20 cellular contexts compared by ENCODE assay signal in genomic region chr1:65176571-65176970, GRCh38. TPM values are rescaled to one million over a fixed set of nuclear protein-coding genes. Genes with fewer than 3 reads are reported as not detected.
DNase-seq lines count a peak whose midpoint lies in the region; ATAC-seq and TF ChIP-seq lines count a peak whose summit lies in the region.
"Had no signal": no experiment of that assay in that cellular context is flagged by ENCODE, and none has a peak within 500 bp of the region (broad histone marks: within the 10 kb centered on the region; RNA-seq: fewer than 3 reads in every experiment).

No MANE protein-coding gene starts in this region.

- H3K4me3 ChIP-seq in heart right ventricle (no peak overlapping the region), SK-N-MC (no peak overlapping the region), subcutaneous abdominal adipose tissue (ENCODE audit: low read depth in 1 of 5, low read length in 5 of 5) (no peak overlapping the region)
- H3K4me3 ChIP-seq in effector memory CD4-positive, alpha-beta T cell (ENCODE audit: insufficient read depth, low read depth, low read length, poor library complexity, severe bottlenecking), result no peak overlapping the region
- H3K4me3 ChIP-seq: A549, ovary, skin epidermis had no signal

- 52 to 57% methylated on average over 3 of the region's 3 CpGs for WGBS in heart right ventricle, 2 donors

- no peaks in the 10 kb centered on the region for H3K36me3 Mint-ChIP-seq in dendritic cell treated with granulocyte-macrophage colony-stimulating factor and Interleukin-4, amounts not matched to agents 40 ng/mL and 50 ng/mL, for 4 days (ENCODE audit: low read depth)

- H3K27ac Mint-ChIP-seq in dendritic cell treated with granulocyte-macrophage colony-stimulating factor and Interleukin-4, amounts not matched to agents 40 ng/mL and 50 ng/mL, for 4 days, result peak overlapping the region; percentile 43
- H3K27ac Mint-ChIP-seq: activated CD8-positive, alpha-beta T cell treated with anti-CD3 and anti-CD28 coated beads for 36 hours; activated naive CD8-positive, alpha-beta T cell treated with anti-CD3 and anti-CD28 coated beads, Interleukin-2, amount 10 ng/mL, durations not matched to agents 7 days and 5 days; effector memory CD8-positive, alpha-beta T cell had no signal

- H3K36me3 ChIP-seq in heart right ventricle (no peaks in the 10 kb centered on the region), SK-N-MC (ENCODE audit: insufficient read depth, low read length) (no peaks in the 10 kb centered on the region), subcutaneous abdominal adipose tissue (ENCODE audit: control insufficient read depth in 5 of 5, insufficient read depth in 5 of 5, low read length in 5 of 5) (no peaks in the 10 kb centered on the region)
- no peaks in the 10 kb centered on the region for H3K36me3 ChIP-seq in effector memory CD4-positive, alpha-beta T cell (ENCODE audit: control insufficient read depth, insufficient read depth, low read length)
- H3K36me3 ChIP-seq: ovary had no signal

- intact Hi-C loops in heart right ventricle (cut with DNase I) (no loop called here), left ventricle myocardium superior (cut with micrococcal nuclease) (no loop called here)
- intact Hi-C loops in dendritic cell treated with granulocyte-macrophage colony-stimulating factor and Interleukin-4, amounts not matched to agents 40 ng/mL and 50 ng/mL, for 4 days (cut with micrococcal nuclease), result no loop called here

- H3K9ac ChIP-seq in SK-N-MC (ENCODE audit: insufficient read length), result no peak overlapping the region
- no peak overlapping the region for H3K9ac ChIP-seq in subcutaneous abdominal adipose tissue (ENCODE audit: low read length in 5 of 5)
- H3K9ac ChIP-seq: KMS-11 had no signal

- peaks cover 63% of the 10 kb centered on the region for H3K4me1 Mint-ChIP-seq in dendritic cell treated with granulocyte-macrophage colony-stimulating factor and Interleukin-4, amounts not matched to agents 40 ng/mL and 50 ng/mL, for 4 days (ENCODE audit: low read depth)

- no peaks in the 10 kb centered on the region for H3K9me3 ChIP-seq in heart right ventricle
- H3K9me3 ChIP-seq in SK-N-MC (ENCODE audit: low read depth, low read length), result no peaks in the 10 kb centered on the region
- H3K9me3 ChIP-seq in subcutaneous abdominal adipose tissue (ENCODE audit: control insufficient read depth in 5 of 5, low read length in 5 of 5), result no peaks in the 10 kb centered on the region
- H3K9me3 ChIP-seq in effector memory CD4-positive, alpha-beta T cell (ENCODE audit: control insufficient read depth, low read length), result no peaks in the 10 kb centered on the region
- H3K9me3 ChIP-seq: A549, ovary had no signal

- peaks cover 6 to 77% (median 61%) of the 10 kb centered on the region in 9 donors for H3K4me1 ChIP-seq in heart right ventricle
- H3K4me1 ChIP-seq in subcutaneous abdominal adipose tissue (ENCODE audit: control insufficient read depth in 5 of 5, insufficient read depth in 5 of 5, low read length in 5 of 5), result peaks cover 2 to 39% (median 29%) of the 10 kb centered on the region in 5 donors
- H3K4me1 ChIP-seq in effector memory CD4-positive, alpha-beta T cell (ENCODE audit: control insufficient read depth, insufficient read depth, low read length, poor library complexity, severe bottlenecking), result no peaks in the 10 kb centered on the region

- TF ChIP-seq CTCF in heart right ventricle (IDR thresholded peaks at IDR 0.05), result no peak

- no peak for DNase-seq in heart right ventricle
- DNase-seq in left ventricle myocardium superior, result no peak
- no peak for DNase-seq in SK-N-MC (ENCODE audit: low read depth, low spot score)
- no peak for DNase-seq in effector memory CD4-positive, alpha-beta T cell
- DNase-seq in middle frontal gyrus (ENCODE audit: extremely low spot score, low spot score), result no peak
- DNase-seq: activated CD8-positive, alpha-beta T cell treated with anti-CD3 and anti-CD28 coated beads for 36 hours; activated naive CD8-positive, alpha-beta T cell treated with anti-CD3 and anti-CD28 coated beads, Interleukin-2, amount 10 ng/mL, durations not matched to agents 7 days and 5 days; central memory CD4-positive, alpha-beta T cell; effector memory CD8-positive, alpha-beta T cell; NCI-H1436 treated with DMSO at 0.1 percent for 48 hours; NCI-H345; ovary had no signal

- H3K9me3 Mint-ChIP-seq in dendritic cell treated with granulocyte-macrophage colony-stimulating factor and Interleukin-4, amounts not matched to agents 40 ng/mL and 50 ng/mL, for 4 days, result no peaks in the 10 kb centered on the region
- H3K9me3 Mint-ChIP-seq: activated CD8-positive, alpha-beta T cell treated with anti-CD3 and anti-CD28 coated beads for 36 hours; activated naive CD8-positive, alpha-beta T cell treated with anti-CD3 and anti-CD28 coated beads, Interleukin-2, amount 10 ng/mL, durations not matched to agents 7 days and 5 days; effector memory CD8-positive, alpha-beta T cell had no signal

- peak in 4 of 8 donors; percentile 2 to 15 (median 7) for ATAC-seq in heart right ventricle
- no peak for ATAC-seq in left ventricle myocardium superior
- no peak for ATAC-seq in activated CD4-positive, CD25-positive, alpha-beta regulatory T cell treated with anti-CD3 and anti-CD28 coated beads, Interleukin-2, amount 50 U/mL, for 24 hours
- ATAC-seq: A549; activated CD8-positive, alpha-beta T cell treated with anti-CD3 and anti-CD28 coated beads for 36 hours; effector memory CD8-positive, alpha-beta T cell had no signal

- H3K27ac ChIP-seq in heart right ventricle (peak overlapping the region; percentile 55 to 88 (median 85)), SK-N-MC (peak overlapping the region; percentile 87; the same call in 1 of the 2 replicates), subcutaneous abdominal adipose tissue (ENCODE audit: low read depth, low read length) (peak overlapping the region; percentile 70)
- no peak overlapping the region for H3K27ac ChIP-seq in effector memory CD4-positive, alpha-beta T cell (ENCODE audit: insufficient read depth, low read length, poor library complexity, severe bottlenecking)
- H3K27ac ChIP-seq: A549, C4-2B, KMS-11, ovary, VCaP had no signal

- peaks cover 3% of the 10 kb centered on the region for H3K27me3 Mint-ChIP-seq in dendritic cell treated with granulocyte-macrophage colony-stimulating factor and Interleukin-4, amounts not matched to agents 40 ng/mL and 50 ng/mL, for 4 days
- H3K27me3 Mint-ChIP-seq: activated CD8-positive, alpha-beta T cell treated with anti-CD3 and anti-CD28 coated beads for 36 hours; activated naive CD8-positive, alpha-beta T cell treated with anti-CD3 and anti-CD28 coated beads, Interleukin-2, amount 10 ng/mL, durations not matched to agents 7 days and 5 days had no signal

- H3K4me3 Mint-ChIP-seq in dendritic cell treated with granulocyte-macrophage colony-stimulating factor and Interleukin-4, amounts not matched to agents 40 ng/mL and 50 ng/mL, for 4 days, result peak overlapping the region; percentile 20
- H3K4me3 Mint-ChIP-seq: activated CD8-positive, alpha-beta T cell treated with anti-CD3 and anti-CD28 coated beads for 36 hours; activated naive CD8-positive, alpha-beta T cell treated with anti-CD3 and anti-CD28 coated beads, Interleukin-2, amount 10 ng/mL, durations not matched to agents 7 days and 5 days; effector memory CD8-positive, alpha-beta T cell had no signal

- H3K27me3 ChIP-seq in heart right ventricle (no peaks in the 10 kb centered on the region), subcutaneous abdominal adipose tissue (ENCODE audit: control insufficient read depth in 5 of 5, insufficient read depth in 4 of 5, low read length in 5 of 5) (no peaks in the 10 kb centered on the region)
- no peaks in the 10 kb centered on the region for H3K27me3 ChIP-seq in effector memory CD4-positive, alpha-beta T cell (replicated peaks; ENCODE audit: control insufficient read depth, insufficient read depth, low read length, poor library complexity, severe bottlenecking)
- H3K27me3 ChIP-seq: ovary had no signal

RNA-seq across cellular contexts. Expression of gene AK4, which starts 28.6 kb away (rescaled TPM):
- total RNA-seq in heart right ventricle (100 to 1,000 TPM; 122 to 179 (median 143) TPM), left ventricle myocardium superior (163 TPM)
- 10 to 100 TPM in 1 of 2 donors, 1 to 10 TPM in 1; 9.9 to 25.1 TPM for polyA plus RNA-seq in heart right ventricle
